17 cellular contexts compared by ENCODE assay signal in genomic region chr7:93279541-93279940, GRCh38. TPM values are rescaled to one million over a fixed set of nuclear protein-coding genes. Genes with fewer than 3 reads are reported as not detected.
DNase-seq lines count a peak whose midpoint lies in the region; ATAC-seq, FAIRE-seq and TF ChIP-seq lines count a peak whose summit lies in the region.
"Had no signal": no experiment of that assay in that cellular context is flagged by ENCODE, and none has a peak within 500 bp of the region (broad histone marks: within the 10 kb centered on the region; RNA-seq: fewer than 3 reads in every experiment).

No MANE protein-coding gene starts in this region.

- no peak overlapping the region for H3K4me2 ChIP-seq in IMR-90 (ENCODE audit: low read depth, low read length)

- no peak overlapping the region for H3K18ac ChIP-seq in IMR-90 (ENCODE audit: low read depth, low read length)

- H3K56ac ChIP-seq in IMR-90 (ENCODE audit: extremely low read depth, insufficient read depth, low read length): no peak overlapping the region

- no peaks in the 10 kb centered on the region for H3K79me1 ChIP-seq in IMR-90 (ENCODE audit: low read depth in 1 of 2, low read length in 2 of 2)

- no peaks in the 10 kb centered on the region for H3K27me3 ChIP-seq in IMR-90 (ENCODE audit: control insufficient read depth, insufficient read depth, low read length)
- H3K27me3 ChIP-seq in CD8-positive, alpha-beta memory T cell (ENCODE audit: insufficient read depth, low read length, poor library complexity, severe bottlenecking): no peaks in the 10 kb centered on the region

- no peaks in the 10 kb centered on the region for H3K4me1 ChIP-seq in IMR-90 (ENCODE audit: control insufficient read depth, insufficient read depth, low read length)
- H3K4me1 ChIP-seq in CD8-positive, alpha-beta memory T cell (ENCODE audit: insufficient read depth, low read length): no peaks in the 10 kb centered on the region

- H3K9me1 ChIP-seq in IMR-90 (ENCODE audit: insufficient read depth, low read length): no peaks in the 10 kb centered on the region

- TF ChIP-seq POLR2A in GM12892 (IDR thresholded peaks at IDR 0.05; ENCODE audit: low read depth, low read length) (no peak), IMR-90 (IDR thresholded peaks at IDR 0.05; ENCODE audit: low read depth, low read length) (no peak)

- H2BK5ac ChIP-seq in IMR-90 (ENCODE audit: low read depth, low read length, poor library complexity, severe bottlenecking): no peak overlapping the region

- no peak overlapping the region for H4K5ac ChIP-seq in IMR-90 (ENCODE audit: low read depth, low read length)

- no peak overlapping the region for H3K9ac ChIP-seq in IMR-90 (ENCODE audit: low read depth, low read length)

- in situ Hi-C loops in IMR-90 (cut with MboI; ENCODE audit: low sequenced_read_pairs): no loop called here

- DNase-seq in GM12892 (ENCODE audit: insufficient read length): no peak
- peak; percentile 5 for DNase-seq in IMR-90
- DNase-seq in central memory CD8-positive, alpha-beta T cell (ENCODE audit: low spot score in 2 of 2): no peak
- peak; percentile 13 for DNase-seq in pulmonary artery endothelial cell (ENCODE audit: low read depth, low spot score)
- no peak for DNase-seq in CD8-positive, alpha-beta memory T cell
- DNase-seq: CD4-positive, alpha-beta T cell; DND-41; NCI-H1092; NCI-H1694 treated with DMSO at 0.1 percent for 48 hours; NCI-H446 treated with DMSO at 0.1 percent for 48 hours; NCI-H748 treated with DMSO at 0.1 percent for 48 hours; SHP77 treated with DMSO at 0.1 percent for 48 hours had no signal

- no peak overlapping the region for H3K4ac ChIP-seq in IMR-90 (ENCODE audit: low read depth, low read length)

- no peak overlapping the region for H3K4me3 ChIP-seq in IMR-90 (ENCODE audit: insufficient read depth, low read depth, low read length)
- no peak overlapping the region for H3K4me3 ChIP-seq in CD8-positive, alpha-beta memory T cell (ENCODE audit: low read length)

- TF ChIP-seq RAD21 in IMR-90 (IDR thresholded peaks at IDR 0.05; ENCODE audit: low read length): no peak

- no peak overlapping the region for H4K91ac ChIP-seq in IMR-90 (ENCODE audit: insufficient read depth, low read depth, low read length)

- dilution Hi-C loops in IMR-90 (cut with HindIII; ENCODE audit: low sequenced_read_pairs, unreplicated experiment): no loop called here

- peak; percentile 51 for FAIRE-seq in GM12892 (lab: Jason Lieb, UNC)
- FAIRE-seq: HTR-8/SVneo had no signal

- H4K8ac ChIP-seq in IMR-90 (ENCODE audit: low read depth in 2 of 2, low read length in 2 of 2): no peak overlapping the region

- no peaks in the 10 kb centered on the region for H3K9me3 Mint-ChIP-seq in central memory CD8-positive, alpha-beta T cell
- H3K9me3 Mint-ChIP-seq in CD8-positive, alpha-beta memory T cell: no peaks in the 10 kb centered on the region
- H3K9me3 Mint-ChIP-seq: CD4-positive, alpha-beta T cell had no signal

- intact Hi-C loops in IMR-90 (cut with micrococcal nuclease): no loop called here

- H2BK20ac ChIP-seq in IMR-90 (ENCODE audit: low read depth, low read length): no peak overlapping the region

- H4K20me1 ChIP-seq in IMR-90 (ENCODE audit: insufficient read depth, low read length): no peaks in the 10 kb centered on the region

- POLR2A ChIA-PET in IMR-90 (lab: Charles Lee; ENCODE audit: unreplicated experiment): no interaction called here
- POLR2A ChIA-PET in CD8-positive, alpha-beta memory T cell (lab: Charles Lee): no interaction called here

- peaks cover 9% of the 10 kb centered on the region for H3K4me1 Mint-ChIP-seq in central memory CD8-positive, alpha-beta T cell
- H3K4me1 Mint-ChIP-seq in CD8-positive, alpha-beta memory T cell: peaks cover 0 to 5% (median 1%) of the 10 kb centered on the region in 3 donors

- H3K36me3 ChIP-seq in IMR-90 (ENCODE audit: control insufficient read depth, insufficient read depth, low read length): peaks cover 3% of the 10 kb centered on the region; the same call in 1 of the 2 replicates
- H3K36me3 ChIP-seq in CD8-positive, alpha-beta memory T cell (ENCODE audit: insufficient read depth, low read length): no peaks in the 10 kb centered on the region

- no peaks in the 10 kb centered on the region for H3K27me3 Mint-ChIP-seq in central memory CD8-positive, alpha-beta T cell
- H3K27me3 Mint-ChIP-seq in CD8-positive, alpha-beta memory T cell: no peaks in the 10 kb centered on the region
- H3K27me3 Mint-ChIP-seq: CD4-positive, alpha-beta T cell had no signal

- H3K4me3 Mint-ChIP-seq in central memory CD8-positive, alpha-beta T cell: no peak overlapping the region
- no peak overlapping the region for H3K4me3 Mint-ChIP-seq in CD8-positive, alpha-beta memory T cell
- H3K4me3 Mint-ChIP-seq: CD4-positive, alpha-beta T cell had no signal

- H3K36me3 Mint-ChIP-seq in central memory CD8-positive, alpha-beta T cell (ENCODE audit: insufficient read depth): peaks cover 19% of the 10 kb centered on the region
- H3K36me3 Mint-ChIP-seq in CD8-positive, alpha-beta memory T cell: peaks cover 7 to 48% (median 22%) of the 10 kb centered on the region in 3 donors

- H2BK120ac ChIP-seq in IMR-90 (ENCODE audit: low read depth, low read length): no peak overlapping the region

- CTCF ChIA-PET in IMR-90 (lab: Yijun Ruan, JAX): no interaction called here
- CTCF ChIA-PET in CD8-positive, alpha-beta memory T cell (lab: Charles Lee): no interaction called here

- H2AFZ ChIP-seq in IMR-90 (replicated peaks; ENCODE audit: low read length, poor library complexity): no peak overlapping the region

- no TSS peak for BruUV-seq in IMR-90 (replicated peaks; lab: Mats Ljungman, UMichigan)

- no peak overlapping the region for H2AK9ac ChIP-seq in IMR-90 (replicated peaks; ENCODE audit: low read depth, low read length, poor library complexity)

- no peak for TF ChIP-seq CTCF in IMR-90 (conservative IDR thresholded peaks at IDR 0.05; ENCODE audit: low read depth, low read length)

- H3K23ac ChIP-seq in IMR-90 (ENCODE audit: low read depth, low read length): no peak overlapping the region

- H3K14ac ChIP-seq in IMR-90 (replicated peaks; ENCODE audit: low read depth, low read length): no peak overlapping the region

- H2BK15ac ChIP-seq in IMR-90 (ENCODE audit: low read depth, low read length): no peak overlapping the region

- ATAC-seq in IMR-90 (ENCODE audit: low read depth): no peak
- no peak for ATAC-seq in central memory CD8-positive, alpha-beta T cell (replicated peaks; ENCODE audit: extremely low read depth, poor library complexity, severe bottlenecking)
- ATAC-seq in GM18511 (IDR thresholded peaks at IDR 0.05; ENCODE audit: unreplicated experiment): no peak
- ATAC-seq in HG03342 (IDR thresholded peaks at IDR 0.05; ENCODE audit: unreplicated experiment): no peak
- ATAC-seq: Panc1 had no signal

- H3K9me3 ChIP-seq in IMR-90 (ENCODE audit: control insufficient read depth, insufficient read depth, low read length): no peaks in the 10 kb centered on the region
- no peaks in the 10 kb centered on the region for H3K9me3 ChIP-seq in CD8-positive, alpha-beta memory T cell (ENCODE audit: low read length)

- no peak overlapping the region for H3K27ac ChIP-seq in IMR-90 (ENCODE audit: insufficient read depth, low read length)
- H3K27ac ChIP-seq in CD8-positive, alpha-beta memory T cell (ENCODE audit: low read depth, low read length): no peak overlapping the region

- peak overlapping the region; percentile 36 for H3K27ac Mint-ChIP-seq in central memory CD8-positive, alpha-beta T cell (ENCODE audit: low read depth)
- peak overlapping the region in 2 of 8 donors; percentile 2 to 5 for H3K27ac Mint-ChIP-seq in CD8-positive, alpha-beta memory T cell
- H3K27ac Mint-ChIP-seq: CD4-positive, alpha-beta T cell had no signal

- no peak overlapping the region for H2AK5ac ChIP-seq in IMR-90 (ENCODE audit: low read depth, low read length)

- no CpG with 5 or more reads among the region's 1 CpG for WGBS in IMR-90 (ENCODE audit: extremely low coverage in 2 of 2, insufficient read length in 1 of 2), 2 experiments

TF ChIP-seq in IMR-90, 13 proteins besides CTCF, POLR2A, EP300 and RAD21 (continues in another document):
- TF ChIP-seq FOS (IDR thresholded peaks at IDR 0.05; ENCODE audit: low read depth, low read length) (no peak), MAFK (IDR thresholded peaks at IDR 0.05; ENCODE audit: low read depth, low read length) (no peak), BHLHE40 (IDR thresholded peaks at IDR 0.05; ENCODE audit: low read depth, low read length) (no peak), NFE2L2 (IDR thresholded peaks at IDR 0.05; ENCODE audit: low read depth, low read length) (no peak), MAZ (IDR thresholded peaks at IDR 0.05; ENCODE audit: borderline replicate concordance, low read depth, low read length) (no peak), RCOR1 (IDR thresholded peaks at IDR 0.05; ENCODE audit: insufficient replicate concordance, low read length) (no peak), CEBPB (IDR thresholded peaks at IDR 0.05; ENCODE audit: low read depth, low read length) (no peak), SMC3 (IDR thresholded peaks at IDR 0.05; ENCODE audit: low read depth, low read length) (no peak)
- TF ChIP-seq, protein P1, sequence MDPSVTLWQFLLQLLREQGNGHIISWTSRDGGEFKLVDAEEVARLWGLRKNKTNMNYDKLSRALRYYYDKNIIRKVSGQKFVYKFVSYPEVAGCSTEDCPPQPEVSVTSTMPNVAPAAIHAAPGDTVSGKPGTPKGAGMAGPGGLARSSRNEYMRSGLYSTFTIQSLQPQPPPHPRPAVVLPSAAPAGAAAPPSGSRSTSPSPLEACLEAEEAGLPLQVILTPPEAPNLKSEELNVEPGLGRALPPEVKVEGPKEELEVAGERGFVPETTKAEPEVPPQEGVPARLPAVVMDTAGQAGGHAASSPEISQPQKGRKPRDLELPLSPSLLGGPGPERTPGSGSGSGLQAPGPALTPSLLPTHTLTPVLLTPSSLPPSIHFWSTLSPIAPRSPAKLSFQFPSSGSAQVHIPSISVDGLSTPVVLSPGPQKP (IDR thresholded peaks at IDR 0.05; ENCODE audit: borderline replicate concordance, low read depth, low read length): no peak

RNA-seq across cellular contexts. Expression of gene VPS50, which starts 47.4 kb away (rescaled TPM):
- polyA plus RNA-seq in GM12892 (2012; ENCODE audit: missing spikeins): 11.1 TPM
- 22.0 and 26.7 TPM in 2 replicates for total RNA-seq in IMR-90 (2012; rRNA removed)
- 6.2 and 7.1 TPM in 2 replicates for polyA plus RNA-seq in IMR-90 (2012; rRNA removed)
- 1.9 and 8.0 TPM in 2 replicates for polyA plus RNA-seq in IMR-90 (2012; cell fraction: cytosol; rRNA removed)
- 1.7 and 16.4 TPM in 2 replicates for polyA plus RNA-seq in IMR-90 (2012; cell fraction: nucleus; rRNA removed; ENCODE audit: low replicate concordance)
- 26.8 and 41.4 TPM in 2 replicates for total RNA-seq in pulmonary artery endothelial cell
- 10 to 100 TPM; 22.8 to 28.2 TPM for total RNA-seq in CD8-positive, alpha-beta memory T cell
- 14.9 TPM for polyA plus RNA-seq in CD8-positive, alpha-beta memory T cell

RNA-seq across cellular contexts. Expression of gene HEPACAM2, which starts 53.3 kb away (rescaled TPM):
- not detected for polyA plus RNA-seq in GM12892 (2012; ENCODE audit: missing spikeins)
- total RNA-seq in IMR-90 (2012; rRNA removed) (under 0.01 and 0.28 TPM in 2 replicates), pulmonary artery endothelial cell (0.07 TPM in 1 of 2 replicates, not detected in the other)
- polyA plus RNA-seq in IMR-90 (2012; rRNA removed): 0.05 TPM in 1 of 2 replicates, not detected in the other
- not detected in 2 replicates for polyA plus RNA-seq in IMR-90 (2012; cell fraction: cytosol; rRNA removed)
- not detected in 2 replicates for polyA plus RNA-seq in IMR-90 (2012; cell fraction: nucleus; rRNA removed; ENCODE audit: low replicate concordance)
- under 1 TPM in 1 of 2 experiments, not detected in 1; 0.11 TPM for total RNA-seq in CD8-positive, alpha-beta memory T cell
- polyA plus RNA-seq in CD8-positive, alpha-beta memory T cell: not detected
- total RNA-seq: CD4-positive, alpha-beta T cell; H4 had no signal

Comparison
In these comparisons a context has a peak if more than half of its experiments do, and no peak if none do; other contexts are left out.
1. DNase-seq: peak in IMR-90 (single experiment) and pulmonary artery endothelial cell (single experiment); none in GM12892 (single experiment), central memory CD8-positive, alpha-beta T cell (0 of 2) and CD8-positive, alpha-beta memory T cell (0 of 5).